ENCODE assay signal across 8 cellular contexts in genomic region chr7:37234928-37235327, GRCh38.
DNase-seq lines count a peak whose midpoint lies in the region; ATAC-seq, FAIRE-seq and TF ChIP-seq lines count a peak whose summit lies in the region.

No MANE protein-coding gene starts in this region.

- no peaks in the 10 kb centered on the region for H3K27me3 Mint-ChIP-seq in natural killer cell (ENCODE audit: low read depth in 2 of 2)
- H3K27me3 Mint-ChIP-seq in natural killer cell treated with Interleukin-12 subunit alpha and Interleukin-12 subunit beta and Interleukin-15 and Interleukin-18, amount 100 ng/mL, for 72 hours, result no peaks in the 10 kb centered on the region

- WGBS in lower leg skin, 2 donors, result 39 to 41% methylated on average over 1 of the region's 1 CpG

- H3K4me3 Mint-ChIP-seq in natural killer cell, result no peak overlapping the region
- H3K4me3 Mint-ChIP-seq in natural killer cell treated with Interleukin-12 subunit alpha and Interleukin-12 subunit beta and Interleukin-15 and Interleukin-18, amount 100 ng/mL, for 72 hours, result no peak overlapping the region

- intact Hi-C loops in natural killer cell (cut with micrococcal nuclease), result loop anchor here (10.0 kb wide), 2 partner anchors 120 to 280 kb away; no protein-coding TSS in a partner anchor
- intact Hi-C loops in lower leg skin (cut with DNase I; ENCODE audit: low total_unique reads), result loop anchor here (10.0 kb wide), 1 partner anchor 600 kb away; no protein-coding TSS in a partner anchor

- no peak for TF ChIP-seq POLR2A in lower leg skin (IDR thresholded peaks at IDR 0.05)

- peak overlapping the region; percentile 32 for H3K27ac ChIP-seq in temporal lobe (ENCODE audit: low read depth, low read length)

- TF ChIP-seq CTCF in natural killer cell (IDR thresholded peaks at IDR 0.05), result peak; percentile 53
- TF ChIP-seq CTCF in fibroblast of villous mesenchyme (IDR thresholded peaks at IDR 0.05; ENCODE audit: insufficient read depth, low read depth, low read length), result peak; percentile 21
- no peak for TF ChIP-seq CTCF in lower leg skin (IDR thresholded peaks at IDR 0.05)

- no peak for DNase-seq in natural killer cell
- DNase-seq in natural killer cell treated with Interleukin-12 subunit alpha and Interleukin-12 subunit beta and Interleukin-15 and Interleukin-18, amount 100 ng/mL, for 72 hours (ENCODE audit: low spot score), result no peak
- DNase-seq in RCC 7860 (ENCODE audit: low spot score), result peak; percentile 11
- no peak for DNase-seq in fibroblast of villous mesenchyme (ENCODE audit: low read depth)
- DNase-seq in stimulated activated CD4-positive, alpha-beta T cell treated with anti-CD3 and anti-CD28 coated beads, Interleukin-4, amount 100 ng/mL, for 1 hour, result no peak
- no peak for DNase-seq in lower leg skin (ENCODE audit: low spot score in 2 of 2)

- H3K36me3 Mint-ChIP-seq in natural killer cell, result no peaks in the 10 kb centered on the region
- H3K36me3 Mint-ChIP-seq in natural killer cell treated with Interleukin-12 subunit alpha and Interleukin-12 subunit beta and Interleukin-15 and Interleukin-18, amount 100 ng/mL, for 72 hours, result no peaks in the 10 kb centered on the region

- H3K4me1 Mint-ChIP-seq in natural killer cell, result peaks cover 5 to 10% of the 10 kb centered on the region in 2 donors
- peaks cover 3 to 4% of the 10 kb centered on the region in 2 donors for H3K4me1 Mint-ChIP-seq in natural killer cell treated with Interleukin-12 subunit alpha and Interleukin-12 subunit beta and Interleukin-15 and Interleukin-18, amount 100 ng/mL, for 72 hours (ENCODE audit: low read depth in 2 of 2)

- H3K27ac Mint-ChIP-seq in natural killer cell, result no peak overlapping the region
- H3K27ac Mint-ChIP-seq in natural killer cell treated with Interleukin-12 subunit alpha and Interleukin-12 subunit beta and Interleukin-15 and Interleukin-18, amount 100 ng/mL, for 72 hours, result no peak overlapping the region

- H3K4me3 ChIP-seq in fibroblast of villous mesenchyme (ENCODE audit: low read depth, low read length), result no peak overlapping the region
- H3K4me3 ChIP-seq in lower leg skin (ENCODE audit: low read depth, poor library complexity, severe bottlenecking), result no peak overlapping the region

- ATAC-seq in natural killer cell (no peak), GM21360 (IDR thresholded peaks at IDR 0.05; ENCODE audit: unreplicated experiment) (no peak)
- no peak for ATAC-seq in natural killer cell treated with Interleukin-12 subunit alpha and Interleukin-12 subunit beta and Interleukin-15 and Interleukin-18, amount 100 ng/mL, for 72 hours

- H3K9me3 Mint-ChIP-seq in natural killer cell, result no peaks in the 10 kb centered on the region
- no peaks in the 10 kb centered on the region for H3K9me3 Mint-ChIP-seq in natural killer cell treated with Interleukin-12 subunit alpha and Interleukin-12 subunit beta and Interleukin-15 and Interleukin-18, amount 100 ng/mL, for 72 hours

- FAIRE-seq in RCC 7860 (lab: Jason Lieb, UNC), result no peak

Comparison
In these comparisons a context has a peak if more than half of its experiments do, and no peak if none do; other contexts are left out.
1. CTCF ChIP-seq: peak in natural killer cell (single experiment) and fibroblast of villous mesenchyme (single experiment); none in lower leg skin (0 of 3).